In the genomic region with DNA sequence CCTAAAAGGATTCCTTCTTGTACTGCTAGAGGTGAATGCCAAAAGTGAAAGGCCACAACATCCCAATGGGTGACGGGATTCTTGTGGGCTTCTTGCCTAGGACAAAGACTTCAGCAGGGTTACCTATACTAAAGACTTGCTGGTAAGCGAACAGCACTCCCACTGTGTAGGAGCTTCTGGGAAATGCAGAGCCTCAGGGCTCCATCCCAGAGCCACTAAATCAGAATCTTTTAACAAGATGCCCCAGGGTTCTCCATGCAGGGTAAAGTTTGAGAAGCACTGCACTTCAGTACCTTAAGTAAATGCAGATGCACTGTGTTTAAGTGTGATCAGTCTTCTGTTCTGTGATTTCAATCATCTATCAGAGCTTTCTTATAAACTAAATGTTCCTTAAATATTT, we compare ENCODE assay signal across 14 cellular contexts.
DNase-seq lines count a peak whose midpoint lies in the region; ATAC-seq, FAIRE-seq and TF ChIP-seq lines count a peak whose summit lies in the region.
"Had no signal": no experiment of that assay in that cellular context is flagged by ENCODE, and none has a peak within 500 bp of the region (broad histone marks: within the 10 kb centered on the region; RNA-seq: fewer than 3 reads in every experiment).

No MANE protein-coding gene starts in this region.

- no peaks in the 10 kb centered on the region for H4K20me1 ChIP-seq in keratinocyte (ENCODE audit: control insufficient read depth, extremely low read depth, insufficient read depth, low read length)

- H3K9me3 ChIP-seq in left ventricle myocardium inferior (replicated peaks) (peaks cover 12% of the 10 kb centered on the region), SK-N-MC (ENCODE audit: low read depth, low read length) (peaks cover 10% of the 10 kb centered on the region; the same call in 1 of the 2 replicates), keratinocyte (ENCODE audit: control insufficient read depth, low read depth, low read length) (no peaks in the 10 kb centered on the region)
- H3K9me3 ChIP-seq: MG63 had no signal

- TF ChIP-seq CTCF in left ventricle myocardium inferior (IDR thresholded peaks at IDR 0.05; ENCODE audit: borderline replicate concordance): no peak
- TF ChIP-seq CTCF in keratinocyte (optimal IDR thresholded peaks at IDR 0.05 in 1 of 3, IDR thresholded peaks at IDR 0.05 in 1 of 3, conservative IDR thresholded peaks at IDR 0.05 in 1 of 3; ENCODE audit: extremely low read depth in 1 of 3, insufficient read depth in 2 of 3, low read length in 3 of 3): no peak

- ATAC-seq in left cardiac atrium: no peak
- ATAC-seq: Right ventricle myocardium inferior had no signal

- H3K27me3 ChIP-seq in left ventricle myocardium inferior (ENCODE audit: low read depth) (no peaks in the 10 kb centered on the region), keratinocyte (ENCODE audit: control insufficient read depth, extremely low read depth, insufficient read depth, low read length) (no peaks in the 10 kb centered on the region)
- H3K27me3 ChIP-seq: MG63 had no signal

- H3K36me3 ChIP-seq in left ventricle myocardium inferior (peaks cover 18% of the 10 kb centered on the region), SK-N-MC (ENCODE audit: insufficient read depth, low read length) (peaks cover 15% of the 10 kb centered on the region; the same call in 1 of the 2 replicates), keratinocyte (ENCODE audit: control insufficient read depth in 2 of 2, extremely low read depth in 1 of 2, insufficient read depth in 2 of 2, low read length in 2 of 2) (no peaks in the 10 kb centered on the region)
- H3K36me3 ChIP-seq: MG63 had no signal

- no peak for DNase-seq in left ventricle myocardium inferior
- DNase-seq in left cardiac atrium: no peak
- DNase-seq in SK-N-MC (ENCODE audit: low read depth, low spot score): peak; percentile 87
- no peak for DNase-seq in keratinocyte (ENCODE audit: low read depth, low spot score)
- DNase-seq in AML-193 (lab: John Stamatoyannopoulos, UW): no peak
- DNase-seq in NCI-H1930 (lab: John Stamatoyannopoulos, UW): no peak
- DNase-seq in germinal center (ENCODE audit: low spot score): no peak
- DNase-seq: DMS 273 treated with DMSO at 0.1 percent for 48 hours, H7, MG63, NCI-H1092 treated with DMSO at 0.1 percent for 48 hours, NCI-H1694 treated with DMSO at 0.1 percent for 48 hours, NCI-H446 had no signal

- no peak overlapping the region for H3K4me3 ChIP-seq in left ventricle myocardium inferior
- peak overlapping the region; percentile 38; the same call in 1 of the 2 replicates for H3K4me3 ChIP-seq in SK-N-MC
- no peak overlapping the region for H3K4me3 ChIP-seq in keratinocyte (ENCODE audit: control insufficient read depth in 2 of 3, extremely low read depth in 1 of 3, insufficient read depth in 2 of 3, low read depth in 1 of 3, low read length in 3 of 3)
- H3K4me3 ChIP-seq: MG63 had no signal

- FAIRE-seq in keratinocyte (lab: Jason Lieb, UNC): peak; percentile 32

- no peak overlapping the region for H2AFZ ChIP-seq in keratinocyte (ENCODE audit: control insufficient read depth, low read length)

- no peaks in the 10 kb centered on the region for H3K79me2 ChIP-seq in keratinocyte (ENCODE audit: control insufficient read depth, insufficient read depth, low read length)

- H3K4me2 ChIP-seq in keratinocyte (ENCODE audit: control insufficient read depth, extremely low read depth, insufficient read depth, low read depth, low read length): no peak overlapping the region

- H3K9ac ChIP-seq in SK-N-MC (ENCODE audit: insufficient read length) (no peak overlapping the region), keratinocyte (ENCODE audit: control insufficient read depth, extremely low read depth, insufficient read depth, low read length) (no peak overlapping the region)

- H3K27ac ChIP-seq in left ventricle myocardium inferior (replicated peaks) (peak overlapping the region; percentile 26), SK-N-MC (peak overlapping the region; percentile 77), keratinocyte (ENCODE audit: control insufficient read depth, insufficient read depth, low read length) (peak overlapping the region; percentile 93)

- dilution Hi-C loops in keratinocyte (cut with MboI; ENCODE audit: extremely low pct_ligation_motif_present, low sequenced_read_pairs): no loop called here

- intact Hi-C loops in left ventricle myocardium inferior (cut with micrococcal nuclease) (no loop called here), left cardiac atrium (cut with DNase I) (no loop called here)

- no peaks in the 10 kb centered on the region for H3K9me1 ChIP-seq in keratinocyte (ENCODE audit: control insufficient read depth, extremely low read depth, insufficient read depth, low read length)

- peaks cover 55% of the 10 kb centered on the region for H3K4me1 ChIP-seq in left ventricle myocardium inferior
- peaks cover 49% of the 10 kb centered on the region for H3K4me1 ChIP-seq in keratinocyte (ENCODE audit: control insufficient read depth, extremely low read depth, insufficient read depth, low read length)

Comparison
In these comparisons a context has a peak if more than half of its experiments do, and no peak if none do; other contexts are left out.
1. H3K27ac ChIP-seq: peak in every context shown above with its lines; median percentile 93 in keratinocyte; 77 in SK-N-MC; 26 in left ventricle myocardium inferior.